24 cellular contexts compared by ENCODE assay signal in genomic region chr2:71534786-71535185, GRCh38.
"Had no signal": no experiment of that assay in that cellular context is flagged by ENCODE, and none has a peak within 500 bp of the region (broad histone marks: within the 10 kb centered on the region; RNA-seq: fewer than 3 reads in every experiment).

No MANE protein-coding gene starts in this region.

- H3K9ac ChIP-seq: parathyroid adenoma had no signal

- H3K4me3 ChIP-seq: coronary artery, lung, mucosa of descending colon, psoas muscle, skin epidermis, spleen, thoracic aorta, tibial nerve, upper lobe of left lung, uterus had no signal

- H2AFZ ChIP-seq: parathyroid adenoma had no signal

- ATAC-seq: effector memory CD8-positive, alpha-beta T cell; mucosa of descending colon; natural killer cell treated with Interleukin-12 subunit alpha and Interleukin-12 subunit beta and Interleukin-15 and Interleukin-18, amount 100 ng/mL, for 72 hours; psoas muscle; right cardiac atrium; stimulated activated naive B cell treated with anti-CD40 and anti-IgM and Interleukin-4, amounts not matched to agents 10 μg/mL and 1 μg/mL and 100 μg/mL, for 72 hours had no signal

- H3K79me2 ChIP-seq: parathyroid adenoma had no signal

- H3K9me3 Mint-ChIP-seq: effector memory CD8-positive, alpha-beta T cell; immature natural killer cell; memory B cell; mesothelial cell of epicardium; naive B cell; natural killer cell treated with Interleukin-12 subunit alpha and Interleukin-12 subunit beta and Interleukin-15 and Interleukin-18, amount 100 ng/mL, for 72 hours; neural crest cell; stimulated activated naive B cell treated with anti-CD40 and anti-IgM and Interleukin-4, amounts not matched to agents 10 μg/mL and 1 μg/mL and 100 μg/mL, for 72 hours; stimulated activated naive CD8-positive, alpha-beta T cell treated with anti-CD3 and anti-CD28 coated beads, Interleukin-15, Interleukin-2, amounts not matched to agents 100 ng/mL and 50 ng/mL, for 24 hours had no signal

- H3K27ac ChIP-seq: coronary artery, parathyroid adenoma, psoas muscle, thoracic aorta, tibial nerve, upper lobe of left lung, uterus had no signal

- H3K36me3 Mint-ChIP-seq: immature natural killer cell; memory B cell; mesothelial cell of epicardium; naive B cell; natural killer cell treated with Interleukin-12 subunit alpha and Interleukin-12 subunit beta and Interleukin-15 and Interleukin-18, amount 100 ng/mL, for 72 hours; stimulated activated naive B cell treated with anti-CD40 and anti-IgM and Interleukin-4, amounts not matched to agents 10 μg/mL and 1 μg/mL and 100 μg/mL, for 72 hours had no signal

- H3K4me1 ChIP-seq: parathyroid adenoma, tibial nerve, uterus had no signal

- H3K4me3 Mint-ChIP-seq: effector memory CD8-positive, alpha-beta T cell; immature natural killer cell; memory B cell; mesothelial cell of epicardium; naive B cell; natural killer cell treated with Interleukin-12 subunit alpha and Interleukin-12 subunit beta and Interleukin-15 and Interleukin-18, amount 100 ng/mL, for 72 hours; neural crest cell; stimulated activated naive B cell treated with anti-CD40 and anti-IgM and Interleukin-4, amounts not matched to agents 10 μg/mL and 1 μg/mL and 100 μg/mL, for 72 hours; stimulated activated naive CD8-positive, alpha-beta T cell treated with anti-CD3 and anti-CD28 coated beads, Interleukin-15, Interleukin-2, amounts not matched to agents 100 ng/mL and 50 ng/mL, for 24 hours had no signal

- H3K9me3 ChIP-seq: mucosa of descending colon, psoas muscle, spleen, thoracic aorta, tibial nerve, upper lobe of left lung, uterus had no signal

- H3K27ac Mint-ChIP-seq: effector memory CD8-positive, alpha-beta T cell; immature natural killer cell; memory B cell; mesothelial cell of epicardium; naive B cell; stimulated activated naive B cell treated with anti-CD40 and anti-IgM and Interleukin-4, amounts not matched to agents 10 μg/mL and 1 μg/mL and 100 μg/mL, for 72 hours; stimulated activated naive CD8-positive, alpha-beta T cell treated with anti-CD3 and anti-CD28 coated beads, Interleukin-15, Interleukin-2, amounts not matched to agents 100 ng/mL and 50 ng/mL, for 24 hours had no signal

- H3K27me3 ChIP-seq: upper lobe of left lung, uterus had no signal

- H3K4me1 Mint-ChIP-seq: memory B cell, naive B cell, neural crest cell had no signal

- H3K36me3 ChIP-seq: tibial nerve, uterus had no signal

- DNase-seq: effector memory CD8-positive, alpha-beta T cell; hypothalamus; immature natural killer cell; mucosa of descending colon; naive B cell; psoas muscle; right cardiac atrium; spleen; stimulated activated CD4-positive, alpha-beta T cell treated with anti-CD3 and anti-CD28 coated beads, Interleukin-15, amount 100 ng/mL, for 24 hours; stimulated activated CD4-positive, alpha-beta T cell treated with anti-CD3 and anti-CD28 coated beads, Interleukin-2, amount 100 ng/mL, for 48 hours; stimulated activated naive B cell treated with anti-CD40 and anti-IgM and Interleukin-4, amounts not matched to agents 10 μg/mL and 1 μg/mL and 100 μg/mL, for 72 hours; upper lobe of left lung; uterus had no signal
